30 cellular contexts compared by ENCODE assay signal in the genomic region with DNA sequence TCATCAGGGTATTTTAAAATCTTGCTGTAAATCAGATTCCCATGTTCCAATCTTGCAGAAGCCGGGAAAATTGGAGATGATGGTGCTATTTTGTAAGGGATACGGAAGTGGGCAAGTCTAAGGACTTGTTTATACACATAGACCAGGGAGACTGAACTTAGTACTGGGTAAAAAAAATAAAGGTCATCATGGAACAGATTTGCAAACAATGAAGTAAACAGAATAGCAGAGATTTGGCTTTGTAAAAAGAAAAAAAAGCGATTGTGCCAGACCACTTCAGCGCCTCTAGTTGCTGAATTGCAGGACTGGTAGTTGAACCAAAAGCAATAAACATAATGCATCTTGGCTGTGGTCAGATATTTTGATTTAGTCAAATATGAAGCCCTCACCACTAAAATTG.
"Had no signal": no experiment of that assay in that cellular context is flagged by ENCODE, and none has a peak within 500 bp of the region (broad histone marks: within the 10 kb centered on the region; RNA-seq: fewer than 3 reads in every experiment).

No MANE protein-coding gene starts in this region.

- H3K27me3 ChIP-seq: adrenal gland, body of pancreas, cardiac muscle cell, colonic mucosa, heart right ventricle had no signal

- H3K27me3 Mint-ChIP-seq: activated CD4-positive, alpha-beta memory T cell treated with anti-CD3 and anti-CD28 coated beads for 36 hours; activated CD4-positive, alpha-beta T cell treated with anti-CD3 and anti-CD28 coated beads, Interleukin-2, amount 10 ng/mL, durations not matched to agents 24 days and 14 days; activated naive CD4-positive, alpha-beta T cell treated with anti-CD3 and anti-CD28 coated beads, Interleukin-2, amount 50 U/mL, for 24 hours had no signal

- H3K4me3 Mint-ChIP-seq: activated CD4-positive, alpha-beta memory T cell treated with anti-CD3 and anti-CD28 coated beads for 36 hours; activated CD4-positive, alpha-beta T cell treated with anti-CD3 and anti-CD28 coated beads for 36 hours; activated CD4-positive, alpha-beta T cell treated with anti-CD3 and anti-CD28 coated beads, Interleukin-2, amount 10 ng/mL, durations not matched to agents 24 days and 14 days; activated CD8-positive, alpha-beta memory T cell treated with anti-CD3 and anti-CD28 coated beads, Interleukin-2, amount 10 ng/mL, durations not matched to agents 7 days and 5 days; activated CD8-positive, alpha-beta T cell treated with anti-CD3 and anti-CD28 coated beads, Interleukin-2, amount 10 ng/mL, durations not matched to agents 7 days and 5 days; activated naive CD4-positive, alpha-beta T cell treated with anti-CD3 and anti-CD28 coated beads for 36 hours; activated naive CD4-positive, alpha-beta T cell treated with anti-CD3 and anti-CD28 coated beads, Interleukin-2, amount 50 U/mL, for 24 hours; activated naive CD8-positive, alpha-beta T cell treated with anti-CD3 and anti-CD28 coated beads for 36 hours; activated naive CD8-positive, alpha-beta T cell treated with anti-CD3 and anti-CD28 coated beads, Interleukin-2, amount 50 U/mL, for 24 hours; activated T-helper 1 cell treated with anti-CD3 and anti-CD28 coated beads, Interleukin-12 subunit alpha, Interleukin-12 subunit beta, Interleukin-2, Interleukin-4 antibody, amounts not matched to agents 30 ng/mL and 10 ng/mL and 1 ng/mL, durations not matched to agents 14 hours and 24 hours and 36 hours had no signal

- ATAC-seq: activated CD4-positive, alpha-beta T cell treated with anti-CD3 and anti-CD28 coated beads for 36 hours; activated CD8-positive, alpha-beta memory T cell treated with anti-CD3 and anti-CD28 coated beads, Interleukin-2, amount 10 ng/mL, durations not matched to agents 7 days and 5 days; activated CD8-positive, alpha-beta T cell treated with anti-CD3 and anti-CD28 coated beads, Interleukin-2, amount 10 ng/mL, durations not matched to agents 7 days and 5 days; activated naive CD8-positive, alpha-beta T cell treated with anti-CD3 and anti-CD28 coated beads, Interleukin-2, amount 50 U/mL, for 24 hours; body of pancreas; esophagus mucosa; heart right ventricle had no signal

- DNase-seq: activated CD4-positive, alpha-beta memory T cell treated with anti-CD3 and anti-CD28 coated beads for 36 hours; activated CD4-positive, alpha-beta T cell treated with anti-CD3 and anti-CD28 coated beads for 36 hours; activated CD4-positive, alpha-beta T cell treated with anti-CD3 and anti-CD28 coated beads, Interleukin-2, amount 10 ng/mL, durations not matched to agents 24 days and 14 days; activated CD4-positive, CD25-positive, alpha-beta regulatory T cell; activated CD4-positive, CD25-positive, alpha-beta regulatory T cell treated with anti-CD3 and anti-CD28 coated beads, Interleukin-2, amount 50 U/mL, for 72 hours; activated CD8-positive, alpha-beta memory T cell treated with anti-CD3 and anti-CD28 coated beads, Interleukin-2, amount 10 ng/mL, durations not matched to agents 7 days and 5 days; activated CD8-positive, alpha-beta memory T cell treated with anti-CD3 and anti-CD28 coated beads, Interleukin-2, amount 50 U/mL, for 4 hours; activated CD8-positive, alpha-beta T cell treated with anti-CD3 and anti-CD28 coated beads, Interleukin-2, amount 10 ng/mL, durations not matched to agents 7 days and 5 days; activated effector memory CD4-positive, alpha-beta T cell treated with anti-CD3 and anti-CD28 coated beads, Interleukin-2, amount 50 U/mL, for 16 hours; activated naive CD4-positive, alpha-beta T cell treated with anti-CD3 and anti-CD28 coated beads for 36 hours; activated naive CD8-positive, alpha-beta T cell treated with anti-CD3 and anti-CD28 coated beads for 36 hours; activated naive CD8-positive, alpha-beta T cell treated with anti-CD3 and anti-CD28 coated beads, Interleukin-2, amount 50 U/mL, for 24 hours; activated T-cell treated with anti-CD3 and anti-CD28 coated beads, Interleukin-2, amount 50 U/mL, for 1 hour; activated T-cell treated with anti-CD3 and anti-CD28 coated beads, Interleukin-2, amount 50 U/mL, for 48 hours; adrenal gland; amygdala; aorta; body of pancreas; central memory CD4-positive, alpha-beta T cell; cerebellar nuclear complex; colonic mucosa; effector CD8-positive, alpha-beta T cell; foreskin melanocyte; heart right ventricle; T-helper 2 cell had no signal

- H3K27ac Mint-ChIP-seq: activated CD4-positive, alpha-beta memory T cell treated with anti-CD3 and anti-CD28 coated beads for 36 hours; activated CD4-positive, alpha-beta T cell treated with anti-CD3 and anti-CD28 coated beads for 36 hours; activated CD4-positive, alpha-beta T cell treated with anti-CD3 and anti-CD28 coated beads, Interleukin-2, amount 10 ng/mL, durations not matched to agents 24 days and 14 days; activated CD8-positive, alpha-beta memory T cell treated with anti-CD3 and anti-CD28 coated beads, Interleukin-2, amount 10 ng/mL, durations not matched to agents 7 days and 5 days; activated CD8-positive, alpha-beta T cell treated with anti-CD3 and anti-CD28 coated beads, Interleukin-2, amount 10 ng/mL, durations not matched to agents 7 days and 5 days; activated naive CD4-positive, alpha-beta T cell treated with anti-CD3 and anti-CD28 coated beads for 36 hours; activated naive CD4-positive, alpha-beta T cell treated with anti-CD3 and anti-CD28 coated beads, Interleukin-2, amount 50 U/mL, for 24 hours; activated naive CD8-positive, alpha-beta T cell treated with anti-CD3 and anti-CD28 coated beads for 36 hours; activated naive CD8-positive, alpha-beta T cell treated with anti-CD3 and anti-CD28 coated beads, Interleukin-2, amount 50 U/mL, for 24 hours; activated T-helper 1 cell treated with anti-CD3 and anti-CD28 coated beads, Interleukin-12 subunit alpha, Interleukin-12 subunit beta, Interleukin-2, Interleukin-4 antibody, amounts not matched to agents 30 ng/mL and 10 ng/mL and 1 ng/mL, durations not matched to agents 14 hours and 24 hours and 36 hours; activated T-helper 2 cell treated with anti-CD3 and anti-CD28 coated beads, Interferon-gamma antibody, Interleukin-2, Interleukin-4, amounts not matched to agents 10 μg/mL and 5 μg/mL and 100 μg/mL, durations not matched to agents 14 hours and 24 hours and 36 hours had no signal

- H3K4me3 ChIP-seq: adrenal gland, body of pancreas, cardiac muscle cell, colonic mucosa, heart right ventricle had no signal

- H3K9me3 ChIP-seq: adrenal gland, body of pancreas, colonic mucosa had no signal

- H3K27ac ChIP-seq: adrenal gland, body of pancreas, cardiac muscle cell, colonic mucosa, heart right ventricle had no signal

- H3K4me1 Mint-ChIP-seq: activated CD4-positive, alpha-beta T cell treated with anti-CD3 and anti-CD28 coated beads for 36 hours; activated CD4-positive, alpha-beta T cell treated with anti-CD3 and anti-CD28 coated beads, Interleukin-2, amount 10 ng/mL, durations not matched to agents 24 days and 14 days; activated CD8-positive, alpha-beta memory T cell treated with anti-CD3 and anti-CD28 coated beads, Interleukin-2, amount 10 ng/mL, durations not matched to agents 7 days and 5 days; activated naive CD4-positive, alpha-beta T cell treated with anti-CD3 and anti-CD28 coated beads, Interleukin-2, amount 50 U/mL, for 24 hours; activated naive CD8-positive, alpha-beta T cell treated with anti-CD3 and anti-CD28 coated beads for 36 hours; activated naive CD8-positive, alpha-beta T cell treated with anti-CD3 and anti-CD28 coated beads, Interleukin-2, amount 50 U/mL, for 24 hours had no signal

- H3K9me3 Mint-ChIP-seq: activated CD4-positive, alpha-beta memory T cell treated with anti-CD3 and anti-CD28 coated beads for 36 hours; activated CD4-positive, alpha-beta T cell treated with anti-CD3 and anti-CD28 coated beads, Interleukin-2, amount 10 ng/mL, durations not matched to agents 24 days and 14 days; activated naive CD4-positive, alpha-beta T cell treated with anti-CD3 and anti-CD28 coated beads, Interleukin-2, amount 50 U/mL, for 24 hours; activated naive CD8-positive, alpha-beta T cell treated with anti-CD3 and anti-CD28 coated beads for 36 hours; activated naive CD8-positive, alpha-beta T cell treated with anti-CD3 and anti-CD28 coated beads, Interleukin-2, amount 50 U/mL, for 24 hours; activated T-helper 1 cell treated with anti-CD3 and anti-CD28 coated beads, Interleukin-12 subunit alpha, Interleukin-12 subunit beta, Interleukin-2, Interleukin-4 antibody, amounts not matched to agents 30 ng/mL and 10 ng/mL and 1 ng/mL, durations not matched to agents 14 hours and 24 hours and 36 hours; activated T-helper 2 cell treated with anti-CD3 and anti-CD28 coated beads, Interferon-gamma antibody, Interleukin-2, Interleukin-4, amounts not matched to agents 10 μg/mL and 5 μg/mL and 100 μg/mL, durations not matched to agents 14 hours and 24 hours and 36 hours had no signal

- H3K36me3 Mint-ChIP-seq: activated CD4-positive, alpha-beta memory T cell treated with anti-CD3 and anti-CD28 coated beads for 36 hours; activated CD8-positive, alpha-beta memory T cell treated with anti-CD3 and anti-CD28 coated beads, Interleukin-2, amount 10 ng/mL, durations not matched to agents 7 days and 5 days; activated naive CD4-positive, alpha-beta T cell treated with anti-CD3 and anti-CD28 coated beads, Interleukin-2, amount 50 U/mL, for 24 hours; activated naive CD8-positive, alpha-beta T cell treated with anti-CD3 and anti-CD28 coated beads for 36 hours had no signal

- H3K36me3 ChIP-seq: adrenal gland, cardiac muscle cell, colonic mucosa, heart right ventricle had no signal

- H3K4me1 ChIP-seq: adrenal gland, body of pancreas, colonic mucosa had no signal
